ENCODE assay signal across 8 cellular contexts in genomic region chr16:84518220-84518619, GRCh38. TPM values are rescaled to one million over a fixed set of nuclear protein-coding genes. Genes with fewer than 3 reads are reported as not detected.
DNase-seq lines count a peak whose midpoint lies in the region; ATAC-seq and TF ChIP-seq lines count a peak whose summit lies in the region.
"Not testable (repeated sequence)": the region's sequence is repeated elsewhere in the genome, so short reads cannot be mapped to it uniquely, and the experiment has no call there.

No MANE protein-coding gene starts in this region.

- TF ChIP-seq CTCF in mammary epithelial cell (conservative IDR thresholded peaks at IDR 0.05 in 1 of 2, IDR thresholded peaks at IDR 0.05 in 1 of 2; ENCODE audit: extremely low read depth in 1 of 2, insufficient read depth in 1 of 2, low read depth in 1 of 2, low read length in 2 of 2); natural killer cell (IDR thresholded peaks at IDR 0.05): not testable (repeated sequence)

- H3K4me3 Mint-ChIP-seq in T-helper 1 cell treated with Interleukin-12 subunit alpha and Interleukin-12 subunit beta and Interleukin-4 antibody, amounts not matched to agents 30 μg/mL and 1 μg/mL, for 36 hours = peak overlapping the region; percentile 19
- H3K4me3 Mint-ChIP-seq in activated T-helper 1 cell treated with anti-CD3 and anti-CD28 coated beads, Interleukin-12 subunit alpha, Interleukin-12 subunit beta, Interleukin-2, Interleukin-4 antibody, amounts not matched to agents 30 ng/mL and 10 ng/mL and 1 ng/mL, durations not matched to agents 14 hours and 24 hours and 36 hours = not testable (repeated sequence)
- peak overlapping the region; percentile 45 for H3K4me3 Mint-ChIP-seq in natural killer cell

- H3K27ac ChIP-seq in mammary epithelial cell (ENCODE audit: insufficient read depth, low read depth, low read length) = not testable (repeated sequence)

- H2AFZ ChIP-seq in mammary epithelial cell (ENCODE audit: low read depth, low read length) = not testable (repeated sequence)

- H3K27me3 Mint-ChIP-seq in T-helper 1 cell treated with Interleukin-12 subunit alpha and Interleukin-12 subunit beta and Interleukin-4 antibody, amounts not matched to agents 30 μg/mL and 1 μg/mL, for 36 hours (ENCODE audit: low read depth); activated T-helper 1 cell treated with anti-CD3 and anti-CD28 coated beads, Interleukin-12 subunit alpha, Interleukin-12 subunit beta, Interleukin-2, Interleukin-4 antibody, amounts not matched to agents 30 ng/mL and 10 ng/mL and 1 ng/mL, durations not matched to agents 14 hours and 24 hours and 36 hours (ENCODE audit: insufficient read depth); natural killer cell (ENCODE audit: low read depth in 2 of 2): not testable (repeated sequence)

- peaks cover 69% of the 10 kb centered on the region for H3K4me1 Mint-ChIP-seq in T-helper 1 cell treated with Interleukin-12 subunit alpha and Interleukin-12 subunit beta and Interleukin-4 antibody, amounts not matched to agents 30 μg/mL and 1 μg/mL, for 36 hours (ENCODE audit: low read depth)
- H3K4me1 Mint-ChIP-seq in activated T-helper 1 cell treated with anti-CD3 and anti-CD28 coated beads, Interleukin-12 subunit alpha, Interleukin-12 subunit beta, Interleukin-2, Interleukin-4 antibody, amounts not matched to agents 30 ng/mL and 10 ng/mL and 1 ng/mL, durations not matched to agents 14 hours and 24 hours and 36 hours (ENCODE audit: low read depth) = peaks cover 86% of the 10 kb centered on the region
- peaks cover 33 to 59% of the 10 kb centered on the region in 2 donors for H3K4me1 Mint-ChIP-seq in natural killer cell

- CTCF ChIA-PET in mammary epithelial cell (lab: Charles Lee; ENCODE audit: low non-redundant PET) = not testable (repeated sequence)

- not testable (repeated sequence) for BruUV-seq in mammary epithelial cell (replicated peaks; lab: Mats Ljungman, UMichigan)

- intact Hi-C loops in activated T-helper 1 cell treated with anti-CD3 and anti-CD28 coated beads, Interleukin-12 subunit alpha, Interleukin-12 subunit beta, Interleukin-2, Interleukin-4 antibody, amounts not matched to agents 30 ng/mL and 10 ng/mL and 1 ng/mL, durations not matched to agents 14 hours and 24 hours and 36 hours (cut with micrococcal nuclease) = loop anchor here (10.0 kb wide), 1 partner anchor 1037 kb away; no protein-coding TSS in a partner anchor
- intact Hi-C loops in mammary epithelial cell (cut with micrococcal nuclease) = not testable (repeated sequence)
- intact Hi-C loops in natural killer cell (cut with micrococcal nuclease) = loop anchor here (1.0 kb wide), 1 partner anchor 76 kb away; no protein-coding TSS in a partner anchor

- ATAC-seq in natural killer cell = peak in 1 of 3 donors; percentile 24

- peak overlapping the region; percentile 88 for H3K27ac Mint-ChIP-seq in T-helper 1 cell treated with Interleukin-12 subunit alpha and Interleukin-12 subunit beta and Interleukin-4 antibody, amounts not matched to agents 30 μg/mL and 1 μg/mL, for 36 hours
- H3K27ac Mint-ChIP-seq in activated T-helper 1 cell treated with anti-CD3 and anti-CD28 coated beads, Interleukin-12 subunit alpha, Interleukin-12 subunit beta, Interleukin-2, Interleukin-4 antibody, amounts not matched to agents 30 ng/mL and 10 ng/mL and 1 ng/mL, durations not matched to agents 14 hours and 24 hours and 36 hours = peak overlapping the region; percentile 71
- peak overlapping the region in 1 of 2 donors; percentile 36 for H3K27ac Mint-ChIP-seq in natural killer cell

- not testable (repeated sequence) for H3K36me3 ChIP-seq in mammary epithelial cell (ENCODE audit: insufficient read depth, low read length)

- DNase-seq in ACHN = peak; percentile 40
- DNase-seq in DMS53 (lab: John Stamatoyannopoulos, UW) = peak; percentile 50
- DNase-seq in HT1080 (ENCODE audit: low read depth) = peak; percentile 66
- not testable (repeated sequence) for DNase-seq in activated T-helper 1 cell treated with anti-CD3 and anti-CD28 coated beads, Interleukin-12 subunit alpha, Interleukin-12 subunit beta, Interleukin-2, Interleukin-4 antibody, amounts not matched to agents 30 ng/mL and 10 ng/mL and 1 ng/mL, durations not matched to agents 14 hours and 24 hours and 36 hours (ENCODE audit: low spot score); natural killer cell
- DNase-seq in mammary epithelial cell = peak; percentile 49
- DNase-seq in fibroblast of peridontal ligament (ENCODE audit: extremely low read depth) = peak; percentile 83

- whole genome bisulfite sequencing in mammary epithelial cell (ENCODE audit: low coverage, missing lambda C conversion rate) = 100% methylated on average over 1 of the region's 3 CpGs

- not testable (repeated sequence) for H3K4me3 ChIP-seq in mammary epithelial cell (replicated peaks in 1 of 3; ENCODE audit: insufficient read depth in 1 of 3, low read depth in 2 of 3, low read length in 3 of 3)

- H3K4me1 ChIP-seq in mammary epithelial cell (ENCODE audit: insufficient read depth, low read length) = peaks cover 19% of the 10 kb centered on the region

- peaks cover 37% of the 10 kb centered on the region for H3K36me3 Mint-ChIP-seq in T-helper 1 cell treated with Interleukin-12 subunit alpha and Interleukin-12 subunit beta and Interleukin-4 antibody, amounts not matched to agents 30 μg/mL and 1 μg/mL, for 36 hours (ENCODE audit: low read depth)
- H3K36me3 Mint-ChIP-seq in activated T-helper 1 cell treated with anti-CD3 and anti-CD28 coated beads, Interleukin-12 subunit alpha, Interleukin-12 subunit beta, Interleukin-2, Interleukin-4 antibody, amounts not matched to agents 30 ng/mL and 10 ng/mL and 1 ng/mL, durations not matched to agents 14 hours and 24 hours and 36 hours (ENCODE audit: low read depth) = peaks cover 22% of the 10 kb centered on the region
- not testable (repeated sequence) for H3K36me3 Mint-ChIP-seq in natural killer cell

- not testable (repeated sequence) for H3K9ac ChIP-seq in mammary epithelial cell (ENCODE audit: insufficient read depth, low read length)

- not testable (repeated sequence) for H3K9me3 ChIP-seq in mammary epithelial cell (replicated peaks; ENCODE audit: insufficient read depth, low read length)

- H3K79me2 ChIP-seq in mammary epithelial cell (ENCODE audit: insufficient read depth, low read length) = not testable (repeated sequence)

- H3K9me3 Mint-ChIP-seq in T-helper 1 cell treated with Interleukin-12 subunit alpha and Interleukin-12 subunit beta and Interleukin-4 antibody, amounts not matched to agents 30 μg/mL and 1 μg/mL, for 36 hours; activated T-helper 1 cell treated with anti-CD3 and anti-CD28 coated beads, Interleukin-12 subunit alpha, Interleukin-12 subunit beta, Interleukin-2, Interleukin-4 antibody, amounts not matched to agents 30 ng/mL and 10 ng/mL and 1 ng/mL, durations not matched to agents 14 hours and 24 hours and 36 hours; natural killer cell: not testable (repeated sequence)

- not testable (repeated sequence) for H3K4me2 ChIP-seq in mammary epithelial cell (ENCODE audit: insufficient read depth, low read depth, low read length)

- H4K20me1 ChIP-seq in mammary epithelial cell (ENCODE audit: insufficient read depth, low read length) = not testable (repeated sequence)

- dilution Hi-C loops in mammary epithelial cell (cut with HindIII; ENCODE audit: low sequenced_read_pairs) = not testable (repeated sequence)

- in situ Hi-C loops in ACHN (cut with HindIII; ENCODE audit: low pct_ligation_motif_present, low pct_unique_long_range_greater_than_20kb, low sequenced_read_pairs) = loop anchor here (25.0 kb wide), 1 partner anchor 219 kb away; no protein-coding TSS in a partner anchor
- in situ Hi-C loops in mammary epithelial cell (cut with MboI; ENCODE audit: low sequenced_read_pairs in 2 of 2) = loop anchor here (10.0 to 25.0 kb wide), 4 partner anchors 194 to 469 kb away; no protein-coding TSS in a partner anchor

- not testable (repeated sequence) for H3K27me3 ChIP-seq in mammary epithelial cell (ENCODE audit: insufficient read depth, low read length)

RNA-seq across cellular contexts. Expression of gene MEAK7, which starts 13.8 kb away (rescaled TPM):
- 15.6 and 27.8 TPM in 2 replicates for total RNA-seq in HT1080 (2014; rRNA removed; shearing (Covaris generic))
- 23.7 and 27.5 TPM in 2 replicates for polyA plus RNA-seq in HT1080 (2015; cell fraction: cytosol; rRNA removed)
- polyA plus RNA-seq in HT1080 (2015; cell fraction: nucleus; rRNA removed) = 57.0 and 63.1 TPM in 2 replicates
- total RNA-seq in activated T-helper 1 cell treated with anti-CD3 and anti-CD28 coated beads, Interleukin-12 subunit alpha, Interleukin-12 subunit beta, Interleukin-2, Interleukin-4 antibody, amounts not matched to agents 30 ng/mL and 10 ng/mL and 1 ng/mL, durations not matched to agents 14 hours and 24 hours and 36 hours = 10.6 and 10.9 TPM in 2 replicates
- total RNA-seq in mammary epithelial cell = 100 to 1,000 TPM in 1 of 2 donors, 10 to 100 TPM in 1; 73.5 to 107 TPM
- 67.1 TPM for polyA plus RNA-seq in mammary epithelial cell
- polyA minus RNA-seq in mammary epithelial cell = 84.8 TPM
- total RNA-seq in natural killer cell = 1 to 10 TPM; 4.8 to 8.5 (median 4.8) TPM
